Comparison of ENCODE assay signal across 1 cellular context in the genomic region with DNA sequence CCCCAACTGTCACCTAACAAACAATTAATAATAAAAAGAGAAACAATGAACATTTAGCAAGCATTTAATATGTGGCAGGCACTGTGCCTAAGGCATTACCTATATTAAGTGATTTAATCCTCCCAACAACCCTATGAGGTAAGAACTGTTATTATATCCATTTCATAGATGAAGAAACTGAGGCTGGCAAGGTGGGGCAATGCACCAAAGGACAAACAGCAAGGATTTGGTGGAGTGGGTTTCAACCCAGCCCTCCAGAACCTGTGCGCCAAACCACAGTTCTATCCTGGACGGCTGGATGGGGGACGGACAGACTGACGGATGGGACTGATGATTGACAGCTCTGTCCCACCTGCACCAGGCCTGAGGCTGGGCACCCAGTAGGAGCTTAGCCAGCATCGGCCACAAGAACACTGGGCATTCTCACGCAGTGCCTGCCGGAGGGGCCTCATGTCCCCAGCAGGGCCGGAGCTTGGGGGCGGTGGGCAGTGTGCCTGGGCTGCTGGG.
TF ChIP-seq lines count a peak whose summit lies in the region.

No MANE protein-coding gene starts in this region.

TF ChIP-seq in HepG2, 621 proteins besides CTCF, POLR2A, EP300 and RAD21 (continued from another document):
- TF ChIP-seq TFAP4 (IDR thresholded peaks at IDR 0.05; ENCODE audit: borderline replicate concordance, low read depth) (0 out of 2 replicates have a peak, but pooled peaks have one; percentile 6), ZKSCAN5 (CRISPR knock-in tag; IDR thresholded peaks at IDR 0.05) (no peak), NR2F6 (IDR thresholded peaks at IDR 0.05) (no peak), NR2F6 (CRISPR knock-in tag; IDR thresholded peaks at IDR 0.05) (peak; percentile 15; the same call in 1 of the 2 replicates), BATF2 (CRISPR knock-in tag; IDR thresholded peaks at IDR 0.05) (0 out of 2 replicates have a peak, but pooled peaks have one; percentile 39), ZC3H13 (CRISPR knock-in tag; IDR thresholded peaks at IDR 0.05) (peak; percentile 90), SNAPC5 (CRISPR knock-in tag; IDR thresholded peaks at IDR 0.05; ENCODE audit: borderline replicate concordance) (peak; percentile 12; the same call in 1 of the 2 replicates), CSRNP1 (CRISPR knock-in tag; IDR thresholded peaks at IDR 0.05) (0 out of 2 replicates have a peak, but pooled peaks have one; percentile 24), SP2 (CRISPR knock-in tag; IDR thresholded peaks at IDR 0.05) (0 out of 2 replicates have a peak, but pooled peaks have one; percentile 38), HNF1B (CRISPR knock-in tag; IDR thresholded peaks at IDR 0.05) (peak; percentile 40; the same call in 1 of the 2 replicates), RCOR2 (CRISPR knock-in tag; IDR thresholded peaks at IDR 0.05) (peak; percentile 18), ZMAT3 (CRISPR knock-in tag; conservative IDR thresholded peaks at IDR 0.05) (0 out of 2 replicates have a peak, but pooled peaks have one; percentile 1), ATF7-NPFF (CRISPR knock-in tag; IDR thresholded peaks at IDR 0.05; ENCODE audit: low read depth) (peak; percentile 19; the same call in 1 of the 2 replicates)
- TF ChIP-seq, protein P1, sequence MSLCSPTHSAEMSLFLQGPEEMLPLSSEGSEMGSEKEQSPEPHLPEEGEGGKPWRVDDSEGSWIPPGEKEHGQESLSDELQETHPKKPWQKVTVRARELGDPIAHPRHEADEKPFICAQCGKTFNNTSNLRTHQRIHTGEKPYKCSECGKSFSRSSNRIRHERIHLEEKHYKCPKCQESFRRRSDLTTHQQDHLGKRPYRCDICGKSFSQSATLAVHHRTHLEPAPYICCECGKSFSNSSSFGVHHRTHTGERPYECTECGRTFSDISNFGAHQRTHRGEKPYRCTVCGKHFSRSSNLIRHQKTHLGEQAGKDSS (CRISPR knock-in tag; IDR thresholded peaks at IDR 0.05; ENCODE audit: borderline replicate concordance, low read depth), result 0 out of 2 replicates have a peak, but pooled peaks have one; percentile 13
- TF ChIP-seq, protein P2, sequence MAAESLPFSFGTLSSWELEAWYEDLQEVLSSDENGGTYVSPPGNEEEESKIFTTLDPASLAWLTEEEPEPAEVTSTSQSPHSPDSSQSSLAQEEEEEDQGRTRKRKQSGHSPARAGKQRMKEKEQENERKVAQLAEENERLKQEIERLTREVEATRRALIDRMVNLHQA (CRISPR knock-in tag; IDR thresholded peaks at IDR 0.05), result no peak
